ENCODE assay signal across 26 cellular contexts in the genomic region with DNA sequence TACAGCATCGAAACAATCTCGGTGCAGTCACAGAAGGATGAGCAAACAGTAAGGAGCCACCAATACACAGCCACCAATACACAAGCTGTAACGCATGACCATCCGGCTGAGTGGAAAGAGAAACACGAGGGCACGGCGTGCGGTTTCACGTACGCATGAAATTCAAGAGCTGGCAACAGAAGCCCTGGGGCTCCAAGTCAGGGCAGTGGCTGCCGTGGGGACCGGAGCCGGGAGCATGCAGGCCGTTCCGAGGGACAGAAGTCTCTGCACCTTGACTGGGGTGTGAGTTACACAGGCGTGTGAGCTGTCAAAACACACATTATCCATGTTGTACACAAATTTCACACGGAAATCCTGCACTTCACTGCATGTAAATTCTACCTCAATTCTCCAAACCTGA.
"Had no signal": no experiment of that assay in that cellular context is flagged by ENCODE, and none has a peak within 500 bp of the region (broad histone marks: within the 10 kb centered on the region; RNA-seq: fewer than 3 reads in every experiment).

No MANE protein-coding gene starts in this region.

- H3K4me1 ChIP-seq: ascending aorta had no signal

- DNase-seq: activated CD4-positive, alpha-beta memory T cell treated with anti-CD3 and anti-CD28 coated beads, Interleukin-2, amount 10 ng/mL, durations not matched to agents 7 days and 5 days; activated CD4-positive, alpha-beta T cell treated with anti-CD3 and anti-CD28 coated beads for 1 hour; activated CD4-positive, alpha-beta T cell treated with anti-CD3 and anti-CD28 coated beads for 48 hours; activated CD4-positive, CD25-positive, alpha-beta regulatory T cell; activated naive CD4-positive, alpha-beta T cell; activated naive CD4-positive, alpha-beta T cell treated with anti-CD3 and anti-CD28 coated beads, Interleukin-2, amount 50 U/mL, for 16 hours; activated naive CD8-positive, alpha-beta T cell treated with anti-CD3 and anti-CD28 coated beads for 36 hours; activated T-cell treated with anti-CD3 and anti-CD28 coated beads, Interleukin-2, amount 50 U/mL, for 4 hours; amygdala; NCI-H1092 treated with DMSO at 0.1 percent for 48 hours; NCI-H1417 treated with DMSO at 0.1 percent for 48 hours; NCI-H187 treated with DMSO at 0.1 percent for 48 hours; NCI-H2081; NCI-H345; NCI-H524 treated with DMSO at 0.1 percent for 48 hours; NCI-H748 treated with DMSO at 0.1 percent for 48 hours; NK-92 treated with Interleukin-12 subunit alpha and Interleukin-12 subunit beta, amount 100 ng/mL, for 24 hours; PC-3; Right ventricle myocardium superior; T1000; WERI-Rb-1 had no signal

- H3K27me3 ChIP-seq: ascending aorta, cardiac muscle cell had no signal

- H3K9me3 ChIP-seq: ascending aorta had no signal

- ATAC-seq: activated T-cell treated with anti-CD3 and anti-CD28 coated beads, Interleukin-2, amount 50 U/mL, for 4 hours; K562; PC-3 had no signal

- H3K4me3 ChIP-seq: ascending aorta, cardiac muscle cell, K562, SK-N-MC had no signal

- H3K27ac Mint-ChIP-seq: activated CD4-positive, alpha-beta memory T cell treated with anti-CD3 and anti-CD28 coated beads, Interleukin-2, amount 10 ng/mL, durations not matched to agents 7 days and 5 days; activated T-helper 1 cell treated with anti-CD3 and anti-CD28 coated beads, Interleukin-12 subunit alpha, Interleukin-12 subunit beta, Interleukin-2, Interleukin-4 antibody, amounts not matched to agents 30 ng/mL and 10 ng/mL and 1 ng/mL, durations not matched to agents 14 hours and 24 hours and 36 hours had no signal

- H3K36me3 ChIP-seq: cardiac muscle cell had no signal

- H3K4me3 Mint-ChIP-seq: activated CD4-positive, alpha-beta memory T cell treated with anti-CD3 and anti-CD28 coated beads, Interleukin-2, amount 10 ng/mL, durations not matched to agents 7 days and 5 days; activated naive CD8-positive, alpha-beta T cell treated with anti-CD3 and anti-CD28 coated beads for 36 hours; activated T-cell treated with anti-CD3 and anti-CD28 coated beads, Interleukin-2, amount 50 U/mL, for 4 hours; activated T-helper 1 cell treated with anti-CD3 and anti-CD28 coated beads, Interleukin-12 subunit alpha, Interleukin-12 subunit beta, Interleukin-2, Interleukin-4 antibody, amounts not matched to agents 30 ng/mL and 10 ng/mL and 1 ng/mL, durations not matched to agents 14 hours and 24 hours and 36 hours had no signal

- H3K27ac ChIP-seq: ascending aorta, cardiac muscle cell, SK-N-MC, WERI-Rb-1 had no signal

- H3K9me3 Mint-ChIP-seq: activated CD4-positive, alpha-beta memory T cell treated with anti-CD3 and anti-CD28 coated beads, Interleukin-2, amount 10 ng/mL, durations not matched to agents 7 days and 5 days; activated naive CD8-positive, alpha-beta T cell treated with anti-CD3 and anti-CD28 coated beads for 36 hours; activated T-cell treated with anti-CD3 and anti-CD28 coated beads, Interleukin-2, amount 50 U/mL, for 4 hours; activated T-helper 1 cell treated with anti-CD3 and anti-CD28 coated beads, Interleukin-12 subunit alpha, Interleukin-12 subunit beta, Interleukin-2, Interleukin-4 antibody, amounts not matched to agents 30 ng/mL and 10 ng/mL and 1 ng/mL, durations not matched to agents 14 hours and 24 hours and 36 hours had no signal
